27 cellular contexts compared by ENCODE assay signal in the genomic region with DNA sequence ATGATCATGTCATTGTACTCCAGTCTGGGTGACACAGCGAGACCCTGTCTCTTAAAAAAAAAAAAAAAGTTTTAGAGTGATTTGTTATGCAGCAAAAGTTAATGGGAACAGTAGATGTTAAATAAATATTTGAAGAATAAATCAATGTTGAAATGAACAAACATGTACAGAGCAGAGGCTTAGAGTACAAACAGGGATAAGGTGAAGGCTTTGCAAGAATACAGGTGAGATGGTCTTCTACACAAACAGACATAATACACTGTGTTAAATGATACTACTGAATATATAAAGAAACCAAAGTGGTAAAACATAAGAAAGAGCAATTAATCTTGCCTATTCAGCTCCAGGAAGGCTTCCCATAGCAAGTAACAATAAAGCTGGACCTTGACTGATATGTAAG.
"Had no signal": no experiment of that assay in that cellular context is flagged by ENCODE, and none has a peak within 500 bp of the region (broad histone marks: within the 10 kb centered on the region; RNA-seq: fewer than 3 reads in every experiment).

No MANE protein-coding gene starts in this region.

- H3K27me3 Mint-ChIP-seq: naive B cell; stimulated activated naive B cell treated with anti-CD40 and anti-IgM and Interleukin-4, amounts not matched to agents 10 μg/mL and 1 μg/mL and 100 μg/mL, for 72 hours had no signal

- H3K4me3 ChIP-seq: left lung, lung, neural progenitor cell, right atrium auricular region, skin epidermis, stomach, testis, thyroid gland, transverse colon, upper lobe of left lung, vagina had no signal

- H3K27me3 ChIP-seq: left lung, neural progenitor cell, neutrophil, right atrium auricular region, stomach, testis, thyroid gland, transverse colon, upper lobe of left lung, vagina had no signal

- H3K36me3 Mint-ChIP-seq: mesothelial cell of epicardium; naive B cell; natural killer cell; neural progenitor cell; stimulated activated naive B cell treated with anti-CD40 and anti-IgM and Interleukin-4, amounts not matched to agents 10 μg/mL and 1 μg/mL and 100 μg/mL, for 72 hours had no signal

- DNase-seq: islet precursor cell; left lung; mesendoderm; naive B cell; natural killer cell; nephron progenitor cell; occipital lobe; stimulated activated CD4-positive, alpha-beta T cell treated with anti-CD3 and anti-CD28 coated beads, Interleukin-12 subunit alpha, Interleukin-12 subunit beta, amount 100 ng/mL, for 4 hours; stimulated activated CD4-positive, alpha-beta T cell treated with anti-CD3 and anti-CD28 coated beads, Interleukin-15, amount 100 ng/mL, for 24 hours; stimulated activated CD4-positive, alpha-beta T cell treated with anti-CD3 and anti-CD28 coated beads, Interleukin-2, amount 100 ng/mL, for 24 hours; stimulated activated CD4-positive, alpha-beta T cell treated with anti-CD3 and anti-CD28 coated beads, Interleukin-4, amount 100 ng/mL, for 1 hour; stimulated activated naive B cell treated with anti-CD40 and anti-IgM and Interleukin-4, amounts not matched to agents 10 μg/mL and 1 μg/mL and 100 μg/mL, for 72 hours; stimulated activated naive CD8-positive, alpha-beta T cell treated with anti-CD3 and anti-CD28 coated beads, Interleukin-15, Interleukin-2, amounts not matched to agents 100 U/mL and 50 U/mL, for 24 hours; stomach; testis; thyroid gland; transverse colon; upper lobe of left lung had no signal

- H3K9ac ChIP-seq: neural progenitor cell, parathyroid adenoma had no signal

- H3K4me3 Mint-ChIP-seq: mesothelial cell of epicardium; naive B cell; natural killer cell; nephron progenitor cell; neural progenitor cell; stimulated activated naive B cell treated with anti-CD40 and anti-IgM and Interleukin-4, amounts not matched to agents 10 μg/mL and 1 μg/mL and 100 μg/mL, for 72 hours had no signal

- H3K4me2 ChIP-seq: neural progenitor cell had no signal

- H3K27ac Mint-ChIP-seq: mesothelial cell of epicardium; natural killer cell; nephron progenitor cell; neural progenitor cell; stimulated activated naive B cell treated with anti-CD40 and anti-IgM and Interleukin-4, amounts not matched to agents 10 μg/mL and 1 μg/mL and 100 μg/mL, for 72 hours had no signal

- H3K36me3 ChIP-seq: left lung, neural progenitor cell, neutrophil, right atrium auricular region, stomach, thyroid gland, transverse colon, upper lobe of left lung, vagina had no signal

- H3K4me1 ChIP-seq: left lung, neural progenitor cell, parathyroid adenoma, right atrium auricular region, stomach, testis, thyroid gland, upper lobe of left lung, vagina had no signal

- H3K4me1 Mint-ChIP-seq: mesothelial cell of epicardium; naive B cell; natural killer cell; nephron progenitor cell; neural progenitor cell; stimulated activated naive B cell treated with anti-CD40 and anti-IgM and Interleukin-4, amounts not matched to agents 10 μg/mL and 1 μg/mL and 100 μg/mL, for 72 hours had no signal

- H3K79me2 ChIP-seq: parathyroid adenoma had no signal

- H3K9me3 Mint-ChIP-seq: nephron progenitor cell, neural progenitor cell had no signal

- ATAC-seq: left lung; natural killer cell; sciatic nerve; stimulated activated naive B cell treated with anti-CD40 and anti-IgM and Interleukin-4, amounts not matched to agents 10 μg/mL and 1 μg/mL and 100 μg/mL, for 72 hours; stimulated activated naive CD8-positive, alpha-beta T cell treated with anti-CD3 and anti-CD28 coated beads, Interleukin-15, Interleukin-2, amounts not matched to agents 100 U/mL and 50 U/mL, for 24 hours had no signal

- H3K9me3 ChIP-seq: left lung, neutrophil, right atrium auricular region, stomach, testis, thyroid gland, transverse colon, upper lobe of left lung, vagina had no signal

- H2AFZ ChIP-seq: neural progenitor cell, parathyroid adenoma had no signal

- H3K27ac ChIP-seq: left lung, neural progenitor cell, neutrophil, parathyroid adenoma, right atrium auricular region, skin epidermis, stomach, testis, thyroid gland, upper lobe of left lung, vagina had no signal
